Comparison of ENCODE assay signal across 36 cellular contexts in the genomic region with DNA sequence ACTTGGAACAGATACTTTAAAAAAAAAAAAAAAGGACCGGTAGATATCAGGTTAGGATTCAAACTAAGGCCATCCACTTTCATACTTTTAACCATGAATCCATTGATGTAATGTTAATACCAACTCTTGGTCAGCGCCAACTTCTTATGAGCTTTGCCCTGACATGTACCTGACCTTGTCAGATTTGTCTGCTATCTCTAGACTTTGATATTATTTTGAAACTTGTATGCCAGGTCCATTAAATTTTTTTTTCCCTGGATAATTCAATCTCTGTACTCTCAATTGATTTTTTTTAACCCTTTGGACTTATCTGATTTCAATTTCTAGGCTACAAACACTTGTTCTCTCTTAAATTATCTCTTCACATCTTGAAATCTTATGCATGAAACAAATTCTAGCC. TPM values are rescaled to one million over a fixed set of nuclear protein-coding genes. Genes with fewer than 3 reads are reported as not detected.
"Had no signal": no experiment of that assay in that cellular context is flagged by ENCODE, and none has a peak within 500 bp of the region (broad histone marks: within the 10 kb centered on the region; RNA-seq: fewer than 3 reads in every experiment).

No MANE protein-coding gene starts in this region.

- H3K27ac Mint-ChIP-seq: activated B cell treated with CpG ODN at 0.5 μM for 24 hours; activated CD8-positive, alpha-beta T cell treated with anti-CD3 and anti-CD28 coated beads for 36 hours; activated naive CD4-positive, alpha-beta T cell treated with anti-CD3 and anti-CD28 coated beads for 36 hours; activated naive CD4-positive, alpha-beta T cell treated with anti-CD3 and anti-CD28 coated beads, Interleukin-2, amount 50 U/mL, for 24 hours; activated naive CD8-positive, alpha-beta T cell treated with anti-CD3 and anti-CD28 coated beads for 36 hours; activated T-helper 1 cell treated with anti-CD3 and anti-CD28 coated beads, Interleukin-12 subunit alpha, Interleukin-12 subunit beta, Interleukin-2, Interleukin-4 antibody, amounts not matched to agents 30 ng/mL and 10 ng/mL and 1 ng/mL, durations not matched to agents 14 hours and 24 hours and 36 hours; activated T-helper 2 cell treated with anti-CD3 and anti-CD28 coated beads, Interferon-gamma antibody, Interleukin-2, Interleukin-4, amounts not matched to agents 10 μg/mL and 5 μg/mL and 100 μg/mL, durations not matched to agents 14 hours and 24 hours and 36 hours; T-helper 17 cell; T-helper 2 cell treated with Interferon-gamma antibody and Interleukin-4, amounts not matched to agents 5 μg/mL and 100 μg/mL, for 36 hours had no signal

- ATAC-seq: activated CD4-positive, CD25-positive, alpha-beta regulatory T cell treated with anti-CD3 and anti-CD28 coated beads, Interleukin-2, amount 50 U/mL, for 24 hours; activated CD8-positive, alpha-beta T cell treated with anti-CD3 and anti-CD28 coated beads for 36 hours; gastroesophageal sphincter; T-helper 17 cell had no signal

- H3K9me3 ChIP-seq: ascending aorta, colonic mucosa, esophagus squamous epithelium, gastroesophageal sphincter had no signal

- H3K27me3 Mint-ChIP-seq: activated B cell treated with CpG ODN at 0.5 μM for 24 hours; activated CD8-positive, alpha-beta T cell treated with anti-CD3 and anti-CD28 coated beads for 36 hours; activated naive CD4-positive, alpha-beta T cell treated with anti-CD3 and anti-CD28 coated beads, Interleukin-2, amount 50 U/mL, for 24 hours; activated naive CD8-positive, alpha-beta T cell treated with anti-CD3 and anti-CD28 coated beads for 36 hours; T-helper 17 cell had no signal

- H3K4me3 Mint-ChIP-seq: activated B cell treated with CpG ODN at 0.5 μM for 24 hours; activated CD8-positive, alpha-beta T cell treated with anti-CD3 and anti-CD28 coated beads for 36 hours; activated naive CD4-positive, alpha-beta T cell treated with anti-CD3 and anti-CD28 coated beads for 36 hours; activated naive CD4-positive, alpha-beta T cell treated with anti-CD3 and anti-CD28 coated beads, Interleukin-2, amount 50 U/mL, for 24 hours; activated naive CD8-positive, alpha-beta T cell treated with anti-CD3 and anti-CD28 coated beads for 36 hours; activated T-helper 1 cell treated with anti-CD3 and anti-CD28 coated beads, Interleukin-12 subunit alpha, Interleukin-12 subunit beta, Interleukin-2, Interleukin-4 antibody, amounts not matched to agents 30 ng/mL and 10 ng/mL and 1 ng/mL, durations not matched to agents 14 hours and 24 hours and 36 hours; T-helper 17 cell; T-helper 2 cell treated with Interferon-gamma antibody and Interleukin-4, amounts not matched to agents 5 μg/mL and 100 μg/mL, for 36 hours had no signal

- DNase-seq: activated B cell treated with CpG ODN at 0.5 μM for 24 hours; activated CD4-positive, alpha-beta T cell treated with anti-CD3 and anti-CD28 coated beads for 48 hours; activated CD4-positive, alpha-beta T cell treated with anti-CD3 and anti-CD28 coated beads, Interleukin-2, amount 50 U/mL, for 1 hour; activated CD4-positive, alpha-beta T cell treated with anti-CD3 and anti-CD28 coated beads, Interleukin-2, amount 50 U/mL, for 48 hours; activated CD8-positive, alpha-beta memory T cell treated with anti-CD3 and anti-CD28 coated beads for 24 hours; activated CD8-positive, alpha-beta memory T cell treated with anti-CD3 and anti-CD28 coated beads, Interleukin-2, amount 50 U/mL, for 4 hours; activated CD8-positive, alpha-beta T cell treated with anti-CD3 and anti-CD28 coated beads for 36 hours; activated effector memory CD4-positive, alpha-beta T cell treated with anti-CD3 and anti-CD28 coated beads, Interleukin-2, amount 50 U/mL, for 16 hours; activated naive CD4-positive, alpha-beta T cell treated with anti-CD3 and anti-CD28 coated beads for 36 hours; activated naive CD8-positive, alpha-beta T cell treated with anti-CD3 and anti-CD28 coated beads for 36 hours; activated T-cell treated with anti-CD3 and anti-CD28 coated beads, Interleukin-2, amount 50 U/mL, for 1 hour; activated T-cell treated with anti-CD3 and anti-CD28 coated beads, Interleukin-2, amount 50 U/mL, for 48 hours; central memory CD4-positive, alpha-beta T cell; cerebellar nuclear complex; colonic mucosa; effector CD8-positive, alpha-beta T cell; esophagus squamous epithelium; foreskin melanocyte; T-helper 1 cell; T-helper 17 cell; T1000; WERI-Rb-1 had no signal

- FAIRE-seq: endometrium, endothelial cell of umbilical vein had no signal

- H3K27me3 ChIP-seq: ascending aorta, cardiac muscle cell, colonic mucosa, esophagus squamous epithelium, gastroesophageal sphincter had no signal

- H3K9me3 Mint-ChIP-seq: activated B cell treated with CpG ODN at 0.5 μM for 24 hours; activated CD8-positive, alpha-beta T cell treated with anti-CD3 and anti-CD28 coated beads for 36 hours; activated naive CD4-positive, alpha-beta T cell treated with anti-CD3 and anti-CD28 coated beads for 36 hours; activated naive CD4-positive, alpha-beta T cell treated with anti-CD3 and anti-CD28 coated beads, Interleukin-2, amount 50 U/mL, for 24 hours; activated naive CD8-positive, alpha-beta T cell treated with anti-CD3 and anti-CD28 coated beads for 36 hours; activated T-helper 1 cell treated with anti-CD3 and anti-CD28 coated beads, Interleukin-12 subunit alpha, Interleukin-12 subunit beta, Interleukin-2, Interleukin-4 antibody, amounts not matched to agents 30 ng/mL and 10 ng/mL and 1 ng/mL, durations not matched to agents 14 hours and 24 hours and 36 hours; activated T-helper 2 cell treated with anti-CD3 and anti-CD28 coated beads, Interferon-gamma antibody, Interleukin-2, Interleukin-4, amounts not matched to agents 10 μg/mL and 5 μg/mL and 100 μg/mL, durations not matched to agents 14 hours and 24 hours and 36 hours; T-helper 2 cell treated with Interferon-gamma antibody and Interleukin-4, amounts not matched to agents 5 μg/mL and 100 μg/mL, for 36 hours had no signal

- H3K27ac ChIP-seq: ascending aorta, cardiac muscle cell, colonic mucosa, epithelial cell of prostate, esophagus squamous epithelium, gastroesophageal sphincter, WERI-Rb-1 had no signal

- H3K36me3 ChIP-seq: ascending aorta, cardiac muscle cell, colonic mucosa, esophagus squamous epithelium, gastroesophageal sphincter, WERI-Rb-1 had no signal

- H3K4me1 ChIP-seq: ascending aorta, colonic mucosa, esophagus squamous epithelium, gastroesophageal sphincter had no signal

- H3K36me3 Mint-ChIP-seq: activated naive CD4-positive, alpha-beta T cell treated with anti-CD3 and anti-CD28 coated beads, Interleukin-2, amount 50 U/mL, for 24 hours; activated naive CD8-positive, alpha-beta T cell treated with anti-CD3 and anti-CD28 coated beads for 36 hours had no signal

- H3K4me3 ChIP-seq: ascending aorta, cardiac muscle cell, colonic mucosa, esophagus squamous epithelium, gastroesophageal sphincter had no signal

- H3K4me1 Mint-ChIP-seq: activated B cell treated with CpG ODN at 0.5 μM for 24 hours; activated naive CD4-positive, alpha-beta T cell treated with anti-CD3 and anti-CD28 coated beads, Interleukin-2, amount 50 U/mL, for 24 hours; activated naive CD8-positive, alpha-beta T cell treated with anti-CD3 and anti-CD28 coated beads for 36 hours; T-helper 17 cell had no signal

RNA-seq across cellular contexts. Expression of gene UGT2B7, which starts 27.2 kb away (rescaled TPM):
- total RNA-seq: activated B cell treated with CpG ODN at 0.5 μM for 24 hours; activated CD8-positive, alpha-beta T cell treated with anti-CD3 and anti-CD28 coated beads for 36 hours; activated naive CD4-positive, alpha-beta T cell treated with anti-CD3 and anti-CD28 coated beads for 36 hours; activated naive CD8-positive, alpha-beta T cell treated with anti-CD3 and anti-CD28 coated beads for 36 hours; activated T-helper 1 cell treated with anti-CD3 and anti-CD28 coated beads, Interleukin-12 subunit alpha, Interleukin-12 subunit beta, Interleukin-2, Interleukin-4 antibody, amounts not matched to agents 30 ng/mL and 10 ng/mL and 1 ng/mL, durations not matched to agents 14 hours and 24 hours and 36 hours; activated T-helper 2 cell treated with anti-CD3 and anti-CD28 coated beads, Interferon-gamma antibody, Interleukin-2, Interleukin-4, amounts not matched to agents 10 μg/mL and 5 μg/mL and 100 μg/mL, durations not matched to agents 14 hours and 24 hours and 36 hours; ascending aorta; cardiac muscle cell; dermis microvascular lymphatic vessel endothelial cell; endothelial cell of umbilical vein; esophagus squamous epithelium; fibroblast of lung; fibroblast of villous mesenchyme; gastroesophageal sphincter; T-helper 17 cell had no signal
- polyA plus RNA-seq: cardiac muscle cell, endothelial cell of umbilical vein, fibroblast of lung had no signal
